In the genomic region with DNA sequence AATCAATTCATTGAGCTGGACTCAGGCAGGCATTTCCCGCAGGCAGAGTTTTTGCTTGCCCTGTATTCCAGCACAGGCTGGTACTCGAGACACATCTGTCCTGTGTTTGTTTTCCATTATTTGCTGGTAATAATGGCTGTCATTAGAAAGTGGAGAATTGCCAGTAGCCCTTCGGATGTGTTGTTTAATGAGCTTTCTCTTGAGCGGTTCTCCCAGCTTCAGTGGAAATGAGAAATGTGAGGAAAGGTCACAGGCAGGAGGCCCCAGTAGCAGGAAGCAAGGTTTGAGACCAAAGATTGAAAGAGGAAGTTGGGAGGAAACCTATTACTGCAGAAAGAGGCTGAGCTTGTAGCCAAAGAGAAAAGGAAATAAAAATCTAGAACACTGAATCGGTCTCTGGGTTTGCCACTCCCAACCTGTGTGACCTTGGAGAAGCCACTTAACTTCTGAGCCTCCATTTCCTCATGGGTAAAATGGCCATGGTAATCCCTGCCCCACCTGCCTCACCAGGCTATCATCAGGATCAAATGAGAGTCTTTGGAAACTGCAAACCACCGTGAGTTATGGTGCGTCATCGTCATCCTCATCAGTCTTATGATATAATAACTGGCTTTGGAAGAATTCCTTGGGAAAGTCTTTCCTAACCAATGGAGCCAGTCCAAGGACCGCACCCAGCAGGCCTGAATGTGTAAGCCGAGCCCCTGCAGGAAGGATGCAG, we compare ENCODE assay signal across 8 cellular contexts.
DNase-seq lines count a peak whose midpoint lies in the region; ATAC-seq and TF ChIP-seq lines count a peak whose summit lies in the region.

No MANE protein-coding gene starts in this region.

- POLR2A ChIA-PET in activated CD8-positive, alpha-beta T cell treated with anti-CD3 and anti-CD28 coated beads, Interleukin-2, amount 10 ng/mL, durations not matched to agents 7 days and 5 days (lab: Charles Lee) = interaction anchor here (1.1 to 2.5 kb wide), 2 partner anchors 30 to 32 kb away, joined by 4 to 9 read pairs; no protein-coding TSS in a partner anchor

- H3K27ac Mint-ChIP-seq in activated CD8-positive, alpha-beta T cell treated with anti-CD3 and anti-CD28 coated beads, Interleukin-2, amount 10 ng/mL, durations not matched to agents 7 days and 5 days = peak overlapping the region; percentile 90
- no peak overlapping the region for H3K27ac Mint-ChIP-seq in osteocyte (ENCODE audit: unreplicated experiment)

- H3K27me3 ChIP-seq in heart left ventricle = no peaks in the 10 kb centered on the region

- DNase-seq in Daoy (ENCODE audit: low read depth) (peak; percentile 76), NCI-H1417 treated with DMSO at 0.1 percent for 48 hours (lab: John Stamatoyannopoulos, UW) (peak; percentile 62), heart left ventricle (peak in 2 of 5 donors; percentile 64 to 73), stromal cell of bone marrow (ENCODE audit: low read depth) (peak; percentile 96), osteocyte (ENCODE audit: extremely low spot score, unreplicated experiment) (no peak)
- DNase-seq in activated CD8-positive, alpha-beta T cell treated with anti-CD3 and anti-CD28 coated beads, Interleukin-2, amount 10 ng/mL, durations not matched to agents 7 days and 5 days = no peak
- DNase-seq in activated CD8-positive, alpha-beta memory T cell treated with anti-CD3 and anti-CD28 coated beads for 24 hours = no peak

- CTCF ChIA-PET in activated CD8-positive, alpha-beta T cell treated with anti-CD3 and anti-CD28 coated beads, Interleukin-2, amount 10 ng/mL, durations not matched to agents 7 days and 5 days (lab: Charles Lee) = interaction anchor here (1.0 to 2.1 kb wide), 4 partner anchors 16 to 59 kb away, joined by 3 to 6 read pairs (median 4); no protein-coding TSS in a partner anchor

- H3K4me1 ChIP-seq in heart left ventricle = peaks cover 14 to 78% (median 44%) of the 10 kb centered on the region in 12 donors

- peak overlapping the region in 8 of 12 donors; percentile 13 to 84 (median 40) for H3K27ac ChIP-seq in heart left ventricle

- peaks cover 78% of the 10 kb centered on the region for H3K36me3 Mint-ChIP-seq in activated CD8-positive, alpha-beta T cell treated with anti-CD3 and anti-CD28 coated beads, Interleukin-2, amount 10 ng/mL, durations not matched to agents 7 days and 5 days (ENCODE audit: low read depth)
- peaks cover 18% of the 10 kb centered on the region for H3K36me3 Mint-ChIP-seq in osteocyte (ENCODE audit: unreplicated experiment)

- peak overlapping the region; percentile 57 for H3K4me3 Mint-ChIP-seq in activated CD8-positive, alpha-beta T cell treated with anti-CD3 and anti-CD28 coated beads, Interleukin-2, amount 10 ng/mL, durations not matched to agents 7 days and 5 days
- no peak overlapping the region for H3K4me3 Mint-ChIP-seq in osteocyte (ENCODE audit: unreplicated experiment)

- no peaks in the 10 kb centered on the region for H3K27me3 Mint-ChIP-seq in activated CD8-positive, alpha-beta T cell treated with anti-CD3 and anti-CD28 coated beads, Interleukin-2, amount 10 ng/mL, durations not matched to agents 7 days and 5 days (ENCODE audit: low read depth)
- no peaks in the 10 kb centered on the region for H3K27me3 Mint-ChIP-seq in osteocyte (ENCODE audit: unreplicated experiment)

- intact Hi-C loops in heart left ventricle (cut with DNase I) = no loop called here

- H3K4me1 Mint-ChIP-seq in activated CD8-positive, alpha-beta T cell treated with anti-CD3 and anti-CD28 coated beads, Interleukin-2, amount 10 ng/mL, durations not matched to agents 7 days and 5 days (ENCODE audit: low read depth) = peaks cover 74% of the 10 kb centered on the region
- peaks cover 21% of the 10 kb centered on the region for H3K4me1 Mint-ChIP-seq in osteocyte (ENCODE audit: unreplicated experiment)

- TF ChIP-seq POLR2A in heart left ventricle (IDR thresholded peaks at IDR 0.05) = no peak

- peaks cover 0 to 39% (median 17%) of the 10 kb centered on the region in 9 donors for H3K36me3 ChIP-seq in heart left ventricle

- H3K9me3 Mint-ChIP-seq in activated CD8-positive, alpha-beta T cell treated with anti-CD3 and anti-CD28 coated beads, Interleukin-2, amount 10 ng/mL, durations not matched to agents 7 days and 5 days (ENCODE audit: insufficient read depth) = peaks cover 4% of the 10 kb centered on the region
- no peaks in the 10 kb centered on the region for H3K9me3 Mint-ChIP-seq in osteocyte (ENCODE audit: unreplicated experiment)

- no peaks in the 10 kb centered on the region for H3K9me3 ChIP-seq in heart left ventricle

- peak; percentile 7 for ATAC-seq in activated CD8-positive, alpha-beta T cell treated with anti-CD3 and anti-CD28 coated beads, Interleukin-2, amount 10 ng/mL, durations not matched to agents 7 days and 5 days
- ATAC-seq in heart left ventricle (peak in 3 of 4 donors; percentile 58 to 74 (median 58)), HG02885 (IDR thresholded peaks at IDR 0.05; ENCODE audit: poor library complexity, unreplicated experiment) (no peak)

- no peak overlapping the region for H3K4me3 ChIP-seq in heart left ventricle

- WGBS in heart left ventricle, 4 donors = 53 to 60% (median 58%) methylated on average over 10 of the region's 10 CpGs

- TF ChIP-seq CTCF in heart left ventricle (IDR thresholded peaks at IDR 0.05) (no peak), osteocyte (IDR thresholded peaks at IDR 0.05) (no peak)

Comparison
In these comparisons a context has a peak if more than half of its experiments do, and no peak if none do; other contexts are left out.
1. DNase-seq: peak in Daoy (single experiment), NCI-H1417 treated with DMSO at 0.1 percent for 48 hours (single experiment) and stromal cell of bone marrow (single experiment); none in activated CD8-positive, alpha-beta T cell treated with anti-CD3 and anti-CD28 coated beads, Interleukin-2, amount 10 ng/mL, durations not matched to agents 7 days and 5 days (single experiment), osteocyte (single experiment) and activated CD8-positive, alpha-beta memory T cell treated with anti-CD3 and anti-CD28 coated beads for 24 hours (single experiment).